Comparison of ENCODE assay signal across 14 cellular contexts in the genomic region with DNA sequence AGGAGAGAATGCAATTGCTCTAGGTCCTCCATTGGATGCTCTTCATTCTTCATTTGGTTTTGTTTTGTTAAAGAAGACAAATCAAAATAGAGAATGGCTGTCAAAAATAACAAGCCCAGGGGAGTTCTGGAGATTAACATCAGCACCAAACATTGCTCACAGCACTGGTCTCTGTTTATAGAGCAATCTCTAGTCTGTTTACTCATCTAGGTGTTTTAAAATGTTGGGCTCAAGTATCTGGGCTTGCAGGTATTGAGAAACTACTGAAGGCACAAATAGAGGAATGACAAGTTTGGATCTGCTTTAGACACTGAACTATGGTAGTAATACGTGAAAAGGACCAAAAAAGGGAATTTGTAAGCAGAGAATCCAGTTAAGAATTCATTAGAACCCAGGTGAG.
A peak's percentile ranks its signal among the peaks of the same experiment; 100 is the strongest.
DNase-seq lines count a peak whose midpoint lies in the region; ATAC-seq and TF ChIP-seq lines count a peak whose summit lies in the region.
"Had no signal": no experiment of that assay in that cellular context is flagged by ENCODE, and none has a peak within 500 bp of the region (broad histone marks: within the 10 kb centered on the region; RNA-seq: fewer than 3 reads in every experiment).

No MANE protein-coding gene starts in this region.

- peaks cover 32% of the 10 kb centered on the region in 2 experiments for H3K4me1 ChIP-seq in neutrophil (ENCODE audit: control insufficient read depth in 1 of 2, insufficient read depth in 1 of 2, low read depth in 1 of 2, low read length in 1 of 2)
- H3K4me1 ChIP-seq: ascending aorta had no signal

- H3K36me3 Mint-ChIP-seq in activated CD4-positive, alpha-beta T cell treated with anti-CD3 and anti-CD28 coated beads, Interleukin-2, amount 10 ng/mL, durations not matched to agents 7 days and 5 days (ENCODE audit: low read depth): no peaks in the 10 kb centered on the region
- no peaks in the 10 kb centered on the region for H3K36me3 Mint-ChIP-seq in T-helper 17 cell (ENCODE audit: low read depth)

- peak overlapping the region; percentile 56 for H3K27ac ChIP-seq in neutrophil
- H3K27ac ChIP-seq: ascending aorta, suprapubic skin had no signal

- POLR2A ChIA-PET in activated CD4-positive, alpha-beta T cell treated with anti-CD3 and anti-CD28 coated beads, Interleukin-2, amount 10 ng/mL, durations not matched to agents 7 days and 5 days (lab: Charles Lee): no interaction called here

- peak; percentile 7 for ATAC-seq in HG02610 (IDR thresholded peaks at IDR 0.05; ENCODE audit: unreplicated experiment)
- ATAC-seq in T-helper 17 cell: no peak
- no peak for ATAC-seq in SK-N-SH treated with all-trans-retinoic acid at 6 μM for 48 hours
- ATAC-seq in HG02884 (IDR thresholded peaks at IDR 0.05; ENCODE audit: unreplicated experiment): no peak

- no peaks in the 10 kb centered on the region for H3K36me3 ChIP-seq in neutrophil
- H3K36me3 ChIP-seq: ascending aorta, suprapubic skin had no signal

- H3K4me3 ChIP-seq in neutrophil (ENCODE audit: low read depth in 1 of 2, low read length in 1 of 2) (no peak overlapping the region), foreskin fibroblast (ENCODE audit: low read depth in 1 of 2, low read length in 2 of 2) (no peak overlapping the region)
- H3K4me3 ChIP-seq: ascending aorta, skin epidermis, suprapubic skin had no signal

- CTCF ChIA-PET in activated CD4-positive, alpha-beta T cell treated with anti-CD3 and anti-CD28 coated beads, Interleukin-2, amount 10 ng/mL, durations not matched to agents 7 days and 5 days (lab: Charles Lee): interaction anchor here (1.3 to 1.5 kb wide), 2 partner anchors 10 to 73 kb away, joined by 3 read pairs; no protein-coding TSS in a partner anchor

- H3K9me3 ChIP-seq in T-helper 17 cell (ENCODE audit: control insufficient read depth, low read length, poor library complexity, severe bottlenecking) (no peaks in the 10 kb centered on the region), neutrophil (no peaks in the 10 kb centered on the region)
- H3K9me3 ChIP-seq: ascending aorta, suprapubic skin had no signal

- no peak for TF ChIP-seq CTCF in neutrophil (IDR thresholded peaks at IDR 0.05)
- TF ChIP-seq CTCF in foreskin fibroblast (IDR thresholded peaks at IDR 0.05; ENCODE audit: low read depth, low read length): no peak

- H3K4me3 Mint-ChIP-seq in activated CD4-positive, alpha-beta T cell treated with anti-CD3 and anti-CD28 coated beads, Interleukin-2, amount 10 ng/mL, durations not matched to agents 7 days and 5 days: no peak overlapping the region
- H3K4me3 Mint-ChIP-seq in T-helper 17 cell: no peak overlapping the region

- peaks cover 39% of the 10 kb centered on the region for H3K4me1 Mint-ChIP-seq in activated CD4-positive, alpha-beta T cell treated with anti-CD3 and anti-CD28 coated beads, Interleukin-2, amount 10 ng/mL, durations not matched to agents 7 days and 5 days
- peaks cover 26% of the 10 kb centered on the region for H3K4me1 Mint-ChIP-seq in T-helper 17 cell

- H3K9me3 Mint-ChIP-seq in activated CD4-positive, alpha-beta T cell treated with anti-CD3 and anti-CD28 coated beads, Interleukin-2, amount 10 ng/mL, durations not matched to agents 7 days and 5 days: peaks cover 6% of the 10 kb centered on the region

- peaks cover 15% of the 10 kb centered on the region for H3K27me3 ChIP-seq in neutrophil
- H3K27me3 ChIP-seq: ascending aorta, suprapubic skin had no signal

- DNase-seq in activated CD4-positive, alpha-beta T cell treated with anti-CD3 and anti-CD28 coated beads, Interleukin-2, amount 10 ng/mL, durations not matched to agents 7 days and 5 days: no peak
- no peak for DNase-seq in activated CD4-positive, alpha-beta T cell treated with anti-CD3 and anti-CD28 coated beads for 4 hours
- DNase-seq in T-helper 17 cell: no peak
- no peak for DNase-seq in foreskin fibroblast
- DNase-seq: activated CD4-positive, CD25-positive, alpha-beta regulatory T cell; NCI-H1048; NCI-H2227 treated with DMSO at 0.1 percent for 48 hours had no signal

- H3K27ac Mint-ChIP-seq in activated CD4-positive, alpha-beta T cell treated with anti-CD3 and anti-CD28 coated beads, Interleukin-2, amount 10 ng/mL, durations not matched to agents 7 days and 5 days: peak overlapping the region; percentile 81
- peak overlapping the region; percentile 83 for H3K27ac Mint-ChIP-seq in T-helper 17 cell

- H3K27me3 Mint-ChIP-seq in activated CD4-positive, alpha-beta T cell treated with anti-CD3 and anti-CD28 coated beads, Interleukin-2, amount 10 ng/mL, durations not matched to agents 7 days and 5 days: no peaks in the 10 kb centered on the region
- H3K27me3 Mint-ChIP-seq in T-helper 17 cell: no peaks in the 10 kb centered on the region

TF ChIP-seq in SK-N-SH treated with all-trans-retinoic acid at 6 μM for 48 hours, 23 proteins besides CTCF, POLR2A, EP300 and RAD21:
- TF ChIP-seq TOX (CRISPR knock-in tag; IDR thresholded peaks at IDR 0.05; ENCODE audit: borderline replicate concordance) (no peak), ESRRG (CRISPR knock-in tag; IDR thresholded peaks at IDR 0.05) (no peak)
TF ChIP-seq in SK-N-SH treated with all-trans-retinoic acid at 6 μM for 48 hours: peak in this region for 0.
